Comparison of ENCODE assay signal across 1 cellular context in the genomic region with DNA sequence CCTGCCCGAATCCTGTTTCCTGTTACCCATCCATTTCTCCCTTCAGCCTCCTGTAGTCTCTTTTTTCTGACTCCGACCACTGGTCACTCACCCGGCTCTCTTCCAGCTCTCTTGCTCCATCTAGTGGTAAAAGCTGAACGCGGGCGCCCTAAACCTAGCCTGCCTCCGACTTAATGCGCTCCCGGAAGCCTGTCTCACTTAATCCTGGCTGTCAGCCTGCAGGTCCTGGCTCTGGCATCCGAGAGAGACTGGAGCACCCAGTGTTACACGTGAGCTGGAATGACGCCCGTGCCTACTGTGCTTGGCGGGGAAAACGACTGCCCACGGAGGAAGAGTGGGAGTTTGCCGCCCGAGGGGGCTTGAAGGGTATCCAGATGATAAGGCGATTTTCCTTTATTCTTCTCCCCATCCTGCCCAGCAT.
TF ChIP-seq lines count a peak whose summit lies in the region.

No MANE protein-coding gene starts in this region.

TF ChIP-seq in liver, 16 proteins besides CTCF, POLR2A, EP300 and RAD21 (continued from another document):
- TF ChIP-seq, protein P1, sequence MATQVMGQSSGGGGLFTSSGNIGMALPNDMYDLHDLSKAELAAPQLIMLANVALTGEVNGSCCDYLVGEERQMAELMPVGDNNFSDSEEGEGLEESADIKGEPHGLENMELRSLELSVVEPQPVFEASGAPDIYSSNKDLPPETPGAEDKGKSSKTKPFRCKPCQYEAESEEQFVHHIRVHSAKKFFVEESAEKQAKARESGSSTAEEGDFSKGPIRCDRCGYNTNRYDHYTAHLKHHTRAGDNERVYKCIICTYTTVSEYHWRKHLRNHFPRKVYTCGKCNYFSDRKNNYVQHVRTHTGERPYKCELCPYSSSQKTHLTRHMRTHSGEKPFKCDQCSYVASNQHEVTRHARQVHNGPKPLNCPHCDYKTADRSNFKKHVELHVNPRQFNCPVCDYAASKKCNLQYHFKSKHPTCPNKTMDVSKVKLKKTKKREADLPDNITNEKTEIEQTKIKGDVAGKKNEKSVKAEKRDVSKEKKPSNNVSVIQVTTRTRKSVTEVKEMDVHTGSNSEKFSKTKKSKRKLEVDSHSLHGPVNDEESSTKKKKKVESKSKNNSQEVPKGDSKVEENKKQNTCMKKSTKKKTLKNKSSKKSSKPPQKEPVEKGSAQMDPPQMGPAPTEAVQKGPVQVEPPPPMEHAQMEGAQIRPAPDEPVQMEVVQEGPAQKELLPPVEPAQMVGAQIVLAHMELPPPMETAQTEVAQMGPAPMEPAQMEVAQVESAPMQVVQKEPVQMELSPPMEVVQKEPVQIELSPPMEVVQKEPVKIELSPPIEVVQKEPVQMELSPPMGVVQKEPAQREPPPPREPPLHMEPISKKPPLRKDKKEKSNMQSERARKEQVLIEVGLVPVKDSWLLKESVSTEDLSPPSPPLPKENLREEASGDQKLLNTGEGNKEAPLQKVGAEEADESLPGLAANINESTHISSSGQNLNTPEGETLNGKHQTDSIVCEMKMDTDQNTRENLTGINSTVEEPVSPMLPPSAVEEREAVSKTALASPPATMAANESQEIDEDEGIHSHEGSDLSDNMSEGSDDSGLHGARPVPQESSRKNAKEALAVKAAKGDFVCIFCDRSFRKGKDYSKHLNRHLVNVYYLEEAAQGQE (IDR thresholded peaks at IDR 0.05), result no peak
- peak; percentile 37 for TF ChIP-seq SP1 (IDR thresholded peaks at IDR 0.05)
- TF ChIP-seq TAF1 (conservative IDR thresholded peaks at IDR 0.05), result no peak
- TF ChIP-seq HNF4G (IDR thresholded peaks at IDR 0.05), result no peak
- peak; percentile 53 for TF ChIP-seq YY1 (IDR thresholded peaks at IDR 0.05)
- peak; percentile 50 to 67 for TF ChIP-seq RXRA (IDR thresholded peaks at IDR 0.05)
